ENCODE assay signal across 29 cellular contexts in the genomic region with DNA sequence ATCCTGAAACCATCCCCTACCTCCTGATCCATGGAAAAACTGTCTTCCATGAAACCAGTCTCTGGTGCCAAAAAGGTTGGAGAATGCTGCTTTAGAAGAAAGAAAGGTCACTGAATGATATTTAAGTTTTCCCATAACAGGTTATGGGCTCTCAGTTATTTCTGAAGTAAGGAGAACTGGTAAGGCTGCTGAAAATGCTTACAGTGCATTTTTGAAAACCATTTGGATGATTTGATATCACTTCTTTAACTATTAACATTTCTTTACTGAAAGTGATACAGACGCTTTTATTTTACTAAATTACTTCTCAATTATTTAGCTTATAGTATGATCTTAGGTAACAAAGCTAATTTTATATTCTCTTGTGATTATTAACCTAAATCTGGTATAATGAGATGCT.
DNase-seq lines count a peak whose midpoint lies in the region; ATAC-seq, FAIRE-seq and TF ChIP-seq lines count a peak whose summit lies in the region.
"Had no signal": no experiment of that assay in that cellular context is flagged by ENCODE, and none has a peak within 500 bp of the region (broad histone marks: within the 10 kb centered on the region; RNA-seq: fewer than 3 reads in every experiment).

No MANE protein-coding gene starts in this region.

- no peaks in the 10 kb centered on the region for H3K9me1 ChIP-seq in IMR-90 (ENCODE audit: insufficient read depth, low read length)
- H3K9me1 ChIP-seq in K562 (ENCODE audit: control insufficient read depth, insufficient read depth, low read length): no peaks in the 10 kb centered on the region

- no peak overlapping the region for H3K4me3 Mint-ChIP-seq in activated CD8-positive, alpha-beta T cell treated with anti-CD3 and anti-CD28 coated beads for 36 hours
- H3K4me3 Mint-ChIP-seq: B cell; CD4-positive, alpha-beta T cell; CD8-positive, alpha-beta T cell had no signal

- H3K14ac ChIP-seq in IMR-90 (replicated peaks; ENCODE audit: low read depth, low read length): no peak overlapping the region

- no peak overlapping the region for H3K23ac ChIP-seq in IMR-90 (ENCODE audit: low read depth, low read length)

- H3K27me3 Mint-ChIP-seq in activated CD8-positive, alpha-beta T cell treated with anti-CD3 and anti-CD28 coated beads for 36 hours: no peaks in the 10 kb centered on the region
- H3K27me3 Mint-ChIP-seq: B cell; CD4-positive, alpha-beta T cell had no signal

- no peak overlapping the region for H3K18ac ChIP-seq in IMR-90 (ENCODE audit: low read depth, low read length)

- H2AK5ac ChIP-seq in IMR-90 (ENCODE audit: low read depth, low read length): no peak overlapping the region

- H3K4me1 ChIP-seq in A549 (no peaks in the 10 kb centered on the region), IMR-90 (ENCODE audit: control insufficient read depth, insufficient read depth, low read length) (no peaks in the 10 kb centered on the region), K562 (replicated peaks in 1 of 2; ENCODE audit: control insufficient read depth in 2 of 2, insufficient read depth in 2 of 2, low read length in 2 of 2) (no peaks in the 10 kb centered on the region)
- H3K4me1 ChIP-seq: BLaER1 treated with 17β-estradiol and CSF1 and Interleukin-3, amounts not matched to agents 10 nM and 100 nM; Caco-2 had no signal

- no peak overlapping the region for H2AFZ ChIP-seq in IMR-90 (replicated peaks; ENCODE audit: low read length, poor library complexity)
- no peak overlapping the region for H2AFZ ChIP-seq in K562 (ENCODE audit: low read depth, low read length)

- no peak overlapping the region for H3K4me2 ChIP-seq in A549
- H3K4me2 ChIP-seq in IMR-90 (ENCODE audit: low read depth, low read length): no peak overlapping the region
- no peak overlapping the region for H3K4me2 ChIP-seq in K562 (ENCODE audit: insufficient read depth, low read length)
- H3K4me2 ChIP-seq: BLaER1 treated with 17β-estradiol and CSF1 and Interleukin-3, amounts not matched to agents 10 nM and 100 nM had no signal

- TF ChIP-seq POLR2A in A549 (IDR thresholded peaks at IDR 0.05; ENCODE audit: low read length) (no peak), IMR-90 (IDR thresholded peaks at IDR 0.05; ENCODE audit: low read depth, low read length) (no peak), K562 (conservative IDR thresholded peaks at IDR 0.05) (no peak)

- no peak overlapping the region for H2AK9ac ChIP-seq in IMR-90 (replicated peaks; ENCODE audit: low read depth, low read length, poor library complexity)

- no peak for TF ChIP-seq CTCF in A549 (IDR thresholded peaks at IDR 0.05)
- no peak for TF ChIP-seq CTCF in IMR-90 (conservative IDR thresholded peaks at IDR 0.05; ENCODE audit: low read depth, low read length)
- no peak for TF ChIP-seq CTCF in K562 (IDR thresholded peaks at IDR 0.05 in 2 of 3, conservative IDR thresholded peaks at IDR 0.05 in 1 of 3; ENCODE audit: insufficient read depth in 2 of 3, low read depth in 1 of 3, low read length in 3 of 3)
- TF ChIP-seq CTCF in epithelial cell of esophagus (IDR thresholded peaks at IDR 0.05; ENCODE audit: insufficient read depth, low read depth, low read length, missing control alignments): no peak
- TF ChIP-seq CTCF in activated CD8-positive, alpha-beta T cell treated with anti-CD3 and anti-CD28 coated beads for 36 hours (IDR thresholded peaks at IDR 0.05): no peak

- peaks cover 6% of the 10 kb centered on the region for H3K9me3 ChIP-seq in A549
- no peaks in the 10 kb centered on the region for H3K9me3 ChIP-seq in IMR-90 (ENCODE audit: control insufficient read depth, insufficient read depth, low read length)
- 0 out of 2 replicates have a peak, but pooled peaks cover 5% of the 10 kb centered on the region for H3K9me3 ChIP-seq in K562 (replicated peaks; ENCODE audit: control insufficient read depth, insufficient read depth, low read depth, low read length)
- no peaks in the 10 kb centered on the region for H3K9me3 ChIP-seq in MG63
- H3K9me3 ChIP-seq: BLaER1 treated with 17β-estradiol and CSF1 and Interleukin-3, amounts not matched to agents 10 nM and 100 nM; Caco-2 had no signal

- H3K9ac ChIP-seq in IMR-90 (ENCODE audit: low read depth, low read length) (no peak overlapping the region), K562 (ENCODE audit: insufficient read depth in 1 of 2, low read depth in 2 of 2, low read length in 2 of 2) (no peak overlapping the region)
- H3K9ac ChIP-seq: BLaER1 treated with 17β-estradiol and CSF1 and Interleukin-3, amounts not matched to agents 10 nM and 100 nM had no signal

- 39% methylated on average over 1 of the region's 1 CpG for WGBS in A549 (ENCODE audit: missing lambda C conversion rate)
- WGBS in IMR-90 (ENCODE audit: extremely low coverage in 2 of 2, insufficient read length in 1 of 2), 2 experiments: no CpG with 5 or more reads among the region's 1 CpG
- WGBS in K562 (ENCODE audit: insufficient coverage, low coverage, missing lambda C conversion rate): 0% methylated on average over 1 of the region's 1 CpG

- H2BK15ac ChIP-seq in IMR-90 (ENCODE audit: low read depth, low read length): no peak overlapping the region

- H2BK5ac ChIP-seq in IMR-90 (ENCODE audit: low read depth, low read length, poor library complexity, severe bottlenecking): no peak overlapping the region

- DNase-seq in A549 (ENCODE audit: low read depth in 1 of 2, low spot score in 1 of 2) (no peak), IMR-90 (no peak), K562 (ENCODE audit: extremely low read depth in 1 of 4, low spot score in 3 of 4) (no peak), epithelial cell of esophagus (ENCODE audit: low read depth) (peak; percentile 24), MG63 (no peak)
- no peak for DNase-seq in activated CD8-positive, alpha-beta T cell treated with anti-CD3 and anti-CD28 coated beads for 36 hours
- DNase-seq: 8988T; AML-193; Caco-2; Calu3; CD4-positive, alpha-beta T cell; CD8-positive, alpha-beta T cell; DMS153; DMS53; DMS79; DND-41; EL; GDM1 had no signal

- FAIRE-seq in A549 (lab: Jason Lieb, UNC) (no peak), K562 (lab: Jason Lieb, UNC) (no peak)
- FAIRE-seq: A204.1, D721Med, GM12878, GM12892, GM18507, GM19239 had no signal

- BruUV-seq in IMR-90 (replicated peaks; lab: Mats Ljungman, UMichigan) (no TSS peak), K562 (replicated peaks; lab: Mats Ljungman, UMichigan) (no TSS peak)

- no peak overlapping the region for H4K8ac ChIP-seq in IMR-90 (ENCODE audit: low read depth in 2 of 2, low read length in 2 of 2)

- H3K4me1 Mint-ChIP-seq in activated CD8-positive, alpha-beta T cell treated with anti-CD3 and anti-CD28 coated beads for 36 hours (ENCODE audit: low read depth): no peaks in the 10 kb centered on the region
- H3K4me1 Mint-ChIP-seq: B cell had no signal

- no peak overlapping the region for H3K4ac ChIP-seq in IMR-90 (ENCODE audit: low read depth, low read length)

- TF ChIP-seq RAD21 in A549 (conservative IDR thresholded peaks at IDR 0.05 in 1 of 2, IDR thresholded peaks at IDR 0.05 in 1 of 2) (no peak), IMR-90 (IDR thresholded peaks at IDR 0.05; ENCODE audit: low read length) (no peak), K562 (CRISPR knock-in tag; conservative IDR thresholded peaks at IDR 0.05 in 1 of 2, IDR thresholded peaks at IDR 0.05 in 1 of 2) (no peak)

- in situ Hi-C loops in IMR-90 (cut with MboI; ENCODE audit: low sequenced_read_pairs): no loop called here
- in situ Hi-C loops in K562 (cut with MboI): no loop called here

- H3K36me3 Mint-ChIP-seq in activated CD8-positive, alpha-beta T cell treated with anti-CD3 and anti-CD28 coated beads for 36 hours (ENCODE audit: low read depth): no peaks in the 10 kb centered on the region
- H3K36me3 Mint-ChIP-seq: CD8-positive, alpha-beta T cell had no signal

- H3K79me2 ChIP-seq in K562 (ENCODE audit: control insufficient read depth, insufficient read depth, low read length): no peaks in the 10 kb centered on the region

- H3K36me3 ChIP-seq in IMR-90 (ENCODE audit: control insufficient read depth, insufficient read depth, low read length) (no peaks in the 10 kb centered on the region), K562 (ENCODE audit: control insufficient read depth, insufficient read depth, low read length) (no peaks in the 10 kb centered on the region), MG63 (no peaks in the 10 kb centered on the region)
- H3K36me3 ChIP-seq: BLaER1 treated with 17β-estradiol and CSF1 and Interleukin-3, amounts not matched to agents 10 nM and 100 nM had no signal

- H2BK120ac ChIP-seq in IMR-90 (ENCODE audit: low read depth, low read length): no peak overlapping the region

- H3K27ac ChIP-seq in A549 (no peak overlapping the region), IMR-90 (ENCODE audit: insufficient read depth, low read length) (no peak overlapping the region), K562 (ENCODE audit: extremely low read depth, low read depth, low read length) (no peak overlapping the region)
- H3K27ac ChIP-seq: BLaER1 treated with 17β-estradiol and CSF1 and Interleukin-3, amounts not matched to agents 10 nM and 100 nM; C4-2B had no signal

- CTCF ChIA-PET in A549 (lab: Yijun Ruan, JAX): no interaction called here
- CTCF ChIA-PET in IMR-90 (lab: Yijun Ruan, JAX): no interaction called here
- CTCF ChIA-PET in K562 (lab: Yijun Ruan, JAX; ENCODE audit: low intra/inter-chr PET ratio): no interaction called here
- CTCF ChIA-PET in activated CD8-positive, alpha-beta T cell treated with anti-CD3 and anti-CD28 coated beads for 36 hours (lab: Charles Lee): no interaction called here

- no peak overlapping the region for H3K27ac Mint-ChIP-seq in activated CD8-positive, alpha-beta T cell treated with anti-CD3 and anti-CD28 coated beads for 36 hours
- H3K27ac Mint-ChIP-seq: B cell; CD4-positive, alpha-beta T cell; CD8-positive, alpha-beta T cell had no signal

- H4K91ac ChIP-seq in IMR-90 (ENCODE audit: insufficient read depth, low read depth, low read length): no peak overlapping the region

- intact Hi-C loops in IMR-90 (cut with micrococcal nuclease): no loop called here
- intact Hi-C loops in K562 (cut with micrococcal nuclease): no loop called here
- intact Hi-C loops in activated CD8-positive, alpha-beta T cell treated with anti-CD3 and anti-CD28 coated beads for 36 hours (cut with micrococcal nuclease): no loop called here

- no peaks in the 10 kb centered on the region for H4K20me1 ChIP-seq in IMR-90 (ENCODE audit: insufficient read depth, low read length)
- H4K20me1 ChIP-seq in K562 (replicated peaks; ENCODE audit: control insufficient read depth, insufficient read depth, low read length): no peaks in the 10 kb centered on the region
- H4K20me1 ChIP-seq: BLaER1 treated with 17β-estradiol and CSF1 and Interleukin-3, amounts not matched to agents 10 nM and 100 nM had no signal

- H3K27me3 ChIP-seq in IMR-90 (ENCODE audit: control insufficient read depth, insufficient read depth, low read length): no peaks in the 10 kb centered on the region
- H3K27me3 ChIP-seq in K562 (ENCODE audit: control insufficient read depth in 2 of 2, insufficient read depth in 2 of 2, low read length in 2 of 2): no peaks in the 10 kb centered on the region
- H3K27me3 ChIP-seq in MG63: no peaks in the 10 kb centered on the region
- H3K27me3 ChIP-seq: BLaER1 treated with 17β-estradiol and CSF1 and Interleukin-3, amounts not matched to agents 10 nM and 100 nM had no signal

- peaks cover 4% of the 10 kb centered on the region for H3K9me3 Mint-ChIP-seq in activated CD8-positive, alpha-beta T cell treated with anti-CD3 and anti-CD28 coated beads for 36 hours
- H3K9me3 Mint-ChIP-seq: CD4-positive, alpha-beta T cell; CD8-positive, alpha-beta T cell had no signal

- no peak overlapping the region for H4K5ac ChIP-seq in IMR-90 (ENCODE audit: low read depth, low read length)

- no peak for ATAC-seq in A549
- no peak for ATAC-seq in IMR-90 (ENCODE audit: low read depth)
- ATAC-seq in K562: no peak
- ATAC-seq in HG03025 (IDR thresholded peaks at IDR 0.05; ENCODE audit: low FRiP score, unreplicated experiment): no peak
- ATAC-seq in activated CD8-positive, alpha-beta T cell treated with anti-CD3 and anti-CD28 coated beads for 36 hours: no peak
- ATAC-seq in HG03280 (IDR thresholded peaks at IDR 0.05; ENCODE audit: unreplicated experiment): no peak
- ATAC-seq: CD8-positive, alpha-beta T cell; GM12878 had no signal

- H2BK20ac ChIP-seq in IMR-90 (ENCODE audit: low read depth, low read length): no peak overlapping the region

- TF ChIP-seq EP300 in A549 (IDR thresholded peaks at IDR 0.05): no peak
- no peak for TF ChIP-seq EP300 in K562 (IDR thresholded peaks at IDR 0.05; ENCODE audit: low read length)

- no peak overlapping the region for H3K56ac ChIP-seq in IMR-90 (ENCODE audit: extremely low read depth, insufficient read depth, low read length)

- H3K4me3 ChIP-seq in A549: no peak overlapping the region
- H3K4me3 ChIP-seq in IMR-90 (ENCODE audit: insufficient read depth, low read depth, low read length): no peak overlapping the region
- no peak overlapping the region for H3K4me3 ChIP-seq in K562
- no peak overlapping the region for H3K4me3 ChIP-seq in epithelial cell of esophagus (ENCODE audit: low read length)
- no peak overlapping the region for H3K4me3 ChIP-seq in MG63
- H3K4me3 ChIP-seq: BLaER1 treated with 17β-estradiol and CSF1 and Interleukin-3, amounts not matched to agents 10 nM and 100 nM; GM12878 had no signal

- POLR2A ChIA-PET in A549 (lab: Yijun Ruan, JAX) (no interaction called here), IMR-90 (lab: Charles Lee; ENCODE audit: unreplicated experiment) (no interaction called here), K562 (lab: Yijun Ruan, JAX) (no interaction called here)
- POLR2A ChIA-PET in activated CD8-positive, alpha-beta T cell treated with anti-CD3 and anti-CD28 coated beads for 36 hours (lab: Charles Lee): no interaction called here

- dilution Hi-C loops in IMR-90 (cut with HindIII; ENCODE audit: low sequenced_read_pairs, unreplicated experiment): no loop called here

- no peaks in the 10 kb centered on the region for H3K79me1 ChIP-seq in IMR-90 (ENCODE audit: low read depth in 1 of 2, low read length in 2 of 2)
